In genomic region chr2:175620035-175620434, GRCh38 we compare ENCODE assay signal across 1 cellular context.
TF ChIP-seq lines count a peak whose summit lies in the region.

No MANE protein-coding gene starts in this region.

TF ChIP-seq in K562, 482 proteins besides CTCF, POLR2A, EP300 and RAD21 (continued from another document):
- TF ChIP-seq, protein P1, sequence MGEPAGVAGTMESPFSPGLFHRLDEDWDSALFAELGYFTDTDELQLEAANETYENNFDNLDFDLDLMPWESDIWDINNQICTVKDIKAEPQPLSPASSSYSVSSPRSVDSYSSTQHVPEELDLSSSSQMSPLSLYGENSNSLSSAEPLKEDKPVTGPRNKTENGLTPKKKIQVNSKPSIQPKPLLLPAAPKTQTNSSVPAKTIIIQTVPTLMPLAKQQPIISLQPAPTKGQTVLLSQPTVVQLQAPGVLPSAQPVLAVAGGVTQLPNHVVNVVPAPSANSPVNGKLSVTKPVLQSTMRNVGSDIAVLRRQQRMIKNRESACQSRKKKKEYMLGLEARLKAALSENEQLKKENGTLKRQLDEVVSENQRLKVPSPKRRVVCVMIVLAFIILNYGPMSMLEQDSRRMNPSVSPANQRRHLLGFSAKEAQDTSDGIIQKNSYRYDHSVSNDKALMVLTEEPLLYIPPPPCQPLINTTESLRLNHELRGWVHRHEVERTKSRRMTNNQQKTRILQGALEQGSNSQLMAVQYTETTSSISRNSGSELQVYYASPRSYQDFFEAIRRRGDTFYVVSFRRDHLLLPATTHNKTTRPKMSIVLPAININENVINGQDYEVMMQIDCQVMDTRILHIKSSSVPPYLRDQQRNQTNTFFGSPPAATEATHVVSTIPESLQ (CRISPR knock-in tag; IDR thresholded peaks at IDR 0.05) = no peak
- TF ChIP-seq HDAC1 (IDR thresholded peaks at IDR 0.05) (no peak), ARID1B (IDR thresholded peaks at IDR 0.05) (no peak), ZEB2 (IDR thresholded peaks at IDR 0.05) (no peak), FIP1L1 (IDR thresholded peaks at IDR 0.05; ENCODE audit: low read depth, low read length, poor library complexity, severe bottlenecking) (no peak), EGR1 (conservative IDR thresholded peaks at IDR 0.05) (no peak), ZNF407 (IDR thresholded peaks at IDR 0.05; ENCODE audit: low read depth) (no peak), ZBTB33 (CRISPR knock-in tag; IDR thresholded peaks at IDR 0.05) (no peak), SLC30A9 (CRISPR knock-in tag; IDR thresholded peaks at IDR 0.05) (no peak), RBM22 (IDR thresholded peaks at IDR 0.05; ENCODE audit: low read depth, low read length, poor library complexity, severe bottlenecking) (no peak), HOXB6 (CRISPR knock-in tag; IDR thresholded peaks at IDR 0.05; ENCODE audit: borderline replicate concordance) (no peak)
